Comparison of ENCODE assay signal across 2 cellular contexts in genomic region chr11:86274503-86274902, GRCh38.
TF ChIP-seq lines count a peak whose summit lies in the region.

No MANE protein-coding gene starts in this region.

TF ChIP-seq in SK-N-SH, 30 proteins besides CTCF, POLR2A, EP300 and RAD21 (continued from another document):
- TF ChIP-seq IRF3 (IDR thresholded peaks at IDR 0.05; ENCODE audit: low read depth, low read length), result no peak
- TF ChIP-seq ZBTB33 (IDR thresholded peaks at IDR 0.05; ENCODE audit: borderline replicate concordance, low read depth), result no peak
- no peak for TF ChIP-seq GABPA (IDR thresholded peaks at IDR 0.05; ENCODE audit: low read depth)
- TF ChIP-seq TCF12 (IDR thresholded peaks at IDR 0.05), result no peak
- TF ChIP-seq POLR2AphosphoS5 (IDR thresholded peaks at IDR 0.05; ENCODE audit: low read depth, low read length), result no peak
- no peak for TF ChIP-seq YY1 (IDR thresholded peaks at IDR 0.05; ENCODE audit: low read depth)
TF ChIP-seq in SK-N-SH: peak in this region for 0.

TF ChIP-seq in SK-N-SH treated with all-trans-retinoic acid at 6 μM for 48 hours, 23 proteins besides CTCF, POLR2A, EP300 and RAD21 (continued from another document):
- no peak for TF ChIP-seq POU6F1 (CRISPR knock-in tag; IDR thresholded peaks at IDR 0.05; ENCODE audit: borderline replicate concordance, low read depth)
- TF ChIP-seq TSHZ2 (CRISPR knock-in tag; IDR thresholded peaks at IDR 0.05), result no peak
